In the genomic region with DNA sequence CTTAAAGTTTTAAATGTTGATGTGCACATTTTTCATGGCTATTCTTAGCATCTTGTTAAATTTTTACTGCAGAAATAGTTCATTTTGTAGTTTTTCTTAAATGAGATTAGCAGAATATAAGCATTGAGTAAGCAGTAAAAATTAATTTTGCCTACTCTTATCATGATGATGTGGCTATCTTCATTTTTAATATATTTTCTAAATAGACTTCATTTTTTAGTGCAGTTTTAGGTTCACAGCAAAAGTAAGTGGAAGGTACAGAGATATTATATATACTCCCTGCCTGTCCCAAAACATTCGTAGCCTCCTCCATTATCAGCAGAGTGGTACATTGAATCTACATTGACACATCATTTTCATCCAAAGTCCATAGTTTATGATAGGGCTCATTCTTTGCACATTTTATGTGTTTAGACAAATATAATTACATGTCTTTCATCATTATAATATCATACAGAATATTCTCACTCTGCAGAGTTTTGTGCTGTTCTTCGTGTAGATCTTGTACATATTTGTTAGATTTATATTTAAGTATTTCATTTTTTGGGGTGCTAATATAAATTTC, we compare ENCODE assay signal across 28 cellular contexts.
"Had no signal": no experiment of that assay in that cellular context is flagged by ENCODE, and none has a peak within 500 bp of the region (broad histone marks: within the 10 kb centered on the region; RNA-seq: fewer than 3 reads in every experiment).

No MANE protein-coding gene starts in this region.

- DNase-seq: hypothalamus; immature natural killer cell; kidney; left ventricle myocardium inferior; naive thymus-derived CD4-positive, alpha-beta T cell; ovary; posterior cingulate gyrus; retina; right cardiac atrium; stimulated activated CD4-positive, alpha-beta T cell treated with anti-CD3 and anti-CD28 coated beads, Interleukin-12 subunit alpha, Interleukin-12 subunit beta, amount 100 ng/mL, for 4 hours; stimulated activated CD4-positive, alpha-beta T cell treated with anti-CD3 and anti-CD28 coated beads, Interleukin-15, amount 100 ng/mL, for 24 hours; stimulated activated CD4-positive, alpha-beta T cell treated with anti-CD3 and anti-CD28 coated beads, Interleukin-2, amount 100 ng/mL, for 24 hours; stimulated activated CD4-positive, alpha-beta T cell treated with anti-CD3 and anti-CD28 coated beads, Interleukin-4, amount 100 ng/mL, for 1 hour; stimulated activated naive B cell treated with anti-CD40 and anti-IgM and Interleukin-4, amounts not matched to agents 10 μg/mL and 1 μg/mL and 100 μg/mL, for 72 hours; stimulated activated naive CD8-positive, alpha-beta T cell treated with anti-CD3 and anti-CD28 coated beads, Interleukin-15, Interleukin-2, amounts not matched to agents 100 U/mL and 50 U/mL, for 24 hours; stomach; tibial artery; trophoblast cell; upper lobe of right lung had no signal

- H3K4me1 ChIP-seq: prostate gland, suprapubic skin had no signal

- H3K9me3 ChIP-seq: left ventricle myocardium inferior, ovary, prostate gland, stomach, suprapubic skin, thoracic aorta, tibial artery, upper lobe of right lung had no signal

- H3K4me3 Mint-ChIP-seq: immature natural killer cell; mesothelial cell of epicardium; naive thymus-derived CD4-positive, alpha-beta T cell; natural killer cell treated with Interleukin-12 subunit alpha and Interleukin-12 subunit beta and Interleukin-15 and Interleukin-18, amount 100 ng/mL, for 72 hours; stimulated activated naive B cell treated with anti-CD40 and anti-IgM and Interleukin-4, amounts not matched to agents 10 μg/mL and 1 μg/mL and 100 μg/mL, for 72 hours had no signal

- FAIRE-seq: kidney, urothelium cell line had no signal

- H3K36me3 ChIP-seq: left ventricle myocardium inferior, ovary, prostate gland, suprapubic skin, thoracic aorta, tibial artery, upper lobe of right lung had no signal

- H3K9me3 Mint-ChIP-seq: immature natural killer cell; mesothelial cell of epicardium; naive thymus-derived CD4-positive, alpha-beta T cell; natural killer cell treated with Interleukin-12 subunit alpha and Interleukin-12 subunit beta and Interleukin-15 and Interleukin-18, amount 100 ng/mL, for 72 hours; stimulated activated naive B cell treated with anti-CD40 and anti-IgM and Interleukin-4, amounts not matched to agents 10 μg/mL and 1 μg/mL and 100 μg/mL, for 72 hours had no signal

- H3K27ac ChIP-seq: left ventricle myocardium inferior, ovary, prostate gland, skin epidermis, suprapubic skin, thoracic aorta, tibial artery, upper lobe of right lung had no signal

- H3K4me3 ChIP-seq: left ventricle myocardium inferior, lung, ovary, prostate gland, skin epidermis, stomach, suprapubic skin, thoracic aorta, tibial artery, upper lobe of right lung had no signal

- H3K27ac Mint-ChIP-seq: immature natural killer cell; natural killer cell treated with Interleukin-12 subunit alpha and Interleukin-12 subunit beta and Interleukin-15 and Interleukin-18, amount 100 ng/mL, for 72 hours; stimulated activated naive B cell treated with anti-CD40 and anti-IgM and Interleukin-4, amounts not matched to agents 10 μg/mL and 1 μg/mL and 100 μg/mL, for 72 hours had no signal

- H3K27me3 ChIP-seq: ovary, stomach, suprapubic skin, tibial artery, upper lobe of right lung had no signal

- H3K27me3 Mint-ChIP-seq: naive thymus-derived CD4-positive, alpha-beta T cell; natural killer cell treated with Interleukin-12 subunit alpha and Interleukin-12 subunit beta and Interleukin-15 and Interleukin-18, amount 100 ng/mL, for 72 hours; stimulated activated naive B cell treated with anti-CD40 and anti-IgM and Interleukin-4, amounts not matched to agents 10 μg/mL and 1 μg/mL and 100 μg/mL, for 72 hours had no signal

- ATAC-seq: naive thymus-derived CD4-positive, alpha-beta T cell; natural killer cell treated with Interleukin-12 subunit alpha and Interleukin-12 subunit beta and Interleukin-15 and Interleukin-18, amount 100 ng/mL, for 72 hours; right cardiac atrium; sciatic nerve; stimulated activated naive B cell treated with anti-CD40 and anti-IgM and Interleukin-4, amounts not matched to agents 10 μg/mL and 1 μg/mL and 100 μg/mL, for 72 hours; stimulated activated naive CD8-positive, alpha-beta T cell treated with anti-CD3 and anti-CD28 coated beads, Interleukin-15, Interleukin-2, amounts not matched to agents 100 U/mL and 50 U/mL, for 24 hours; upper lobe of right lung had no signal
